27 cellular contexts compared by ENCODE assay signal in genomic region chr15:64874131-64874530, GRCh38. TPM values are rescaled to one million over a fixed set of nuclear protein-coding genes. Genes with fewer than 3 reads are reported as not detected.
DNase-seq lines count a peak whose midpoint lies in the region; ATAC-seq and TF ChIP-seq lines count a peak whose summit lies in the region.
"Had no signal": no experiment of that assay in that cellular context is flagged by ENCODE, and none has a peak within 500 bp of the region (broad histone marks: within the 10 kb centered on the region; RNA-seq: fewer than 3 reads in every experiment).

No MANE protein-coding gene starts in this region.

- peaks cover 27% of the 10 kb centered on the region for H3K4me1 Mint-ChIP-seq in endodermal cell
- H3K4me1 Mint-ChIP-seq in CD8-positive, alpha-beta T cell (ENCODE audit: low read depth): peaks cover 8% of the 10 kb centered on the region

- H2AK5ac ChIP-seq in neuronal stem cell (ENCODE audit: low read depth, low read length): no peak overlapping the region

- peaks cover 0 to 89% (median 24%) of the 10 kb centered on the region in 12 donors for H3K4me1 ChIP-seq in heart left ventricle
- H3K4me1 ChIP-seq in endodermal cell (ENCODE audit: control insufficient read depth, insufficient read depth, low read length): peaks cover 7% of the 10 kb centered on the region
- H3K4me1 ChIP-seq in neuronal stem cell (ENCODE audit: control insufficient read depth in 2 of 2, insufficient read depth in 1 of 2, low read depth in 1 of 2, low read length in 2 of 2): peaks cover 0 to 14% of the 10 kb centered on the region in 2 donors
- H3K4me1 ChIP-seq in upper lobe of left lung: peaks cover 33 to 45% (median 37%) of the 10 kb centered on the region in 4 donors
- no peaks in the 10 kb centered on the region for H3K4me1 ChIP-seq in CD8-positive, alpha-beta T cell (ENCODE audit: insufficient read depth, low read length)

- no peak overlapping the region for H3K23ac ChIP-seq in neuronal stem cell (ENCODE audit: low read depth, low read length, poor library complexity)

- no peak overlapping the region for H3K4me2 ChIP-seq in neuronal stem cell (ENCODE audit: insufficient read depth, low read length, poor library complexity, severe bottlenecking)

- TF ChIP-seq CTCF in heart left ventricle (IDR thresholded peaks at IDR 0.05) (no peak), endodermal cell (conservative IDR thresholded peaks at IDR 0.05) (no peak), upper lobe of left lung (IDR thresholded peaks at IDR 0.05) (no peak)
- TF ChIP-seq CTCF in CD8-positive, alpha-beta T cell (IDR thresholded peaks at IDR 0.05): no peak

- H2BK15ac ChIP-seq in neuronal stem cell (ENCODE audit: low read length): no peak overlapping the region

- no peak for TF ChIP-seq POLR2A in heart left ventricle (IDR thresholded peaks at IDR 0.05)
- no peak for TF ChIP-seq POLR2A in upper lobe of left lung (IDR thresholded peaks at IDR 0.05)

- H3K9ac ChIP-seq in endodermal cell (ENCODE audit: extremely low read depth, low read length, poor library complexity, severe bottlenecking) (no peak overlapping the region), neuronal stem cell (ENCODE audit: low read depth, low read length, poor library complexity) (no peak overlapping the region)

- no peak overlapping the region for H2BK12ac ChIP-seq in neuronal stem cell (ENCODE audit: low read length)

- DNase-seq in Right ventricle myocardium superior: peak; percentile 8
- DNase-seq in heart left ventricle: no peak
- no peak for DNase-seq in endodermal cell
- DNase-seq in neuronal stem cell (ENCODE audit: low spot score): no peak
- DNase-seq in upper lobe of left lung: no peak
- no peak for DNase-seq in CD8-positive, alpha-beta T cell
- DNase-seq: activated CD4-positive, alpha-beta memory T cell treated with anti-CD3 and anti-CD28 coated beads, Interleukin-2, amount 10 ng/mL, durations not matched to agents 7 days and 5 days; activated effector memory CD4-positive, alpha-beta T cell treated with Interleukin-2 at 50 U/mL for 16 hours; CD4-positive, alpha-beta memory T cell; DMS 273 treated with DMSO at 0.1 percent for 48 hours; GOT3; kidney glomerular epithelial cell; lower lobe of right lung; mucosa of descending colon; NCI-H1092; NCI-H2029; right lobe of liver; stimulated activated CD4-positive, alpha-beta T cell treated with anti-CD3 and anti-CD28 coated beads, Interleukin-4, amount 100 ng/mL, for 24 hours; stimulated activated naive CD4-positive, alpha-beta T cell; T-cell; testis had no signal

- H4K8ac ChIP-seq in neuronal stem cell (ENCODE audit: low read depth, low read length): no peak overlapping the region

- H3K27me3 Mint-ChIP-seq in endodermal cell (ENCODE audit: insufficient read depth): no peaks in the 10 kb centered on the region
- H3K27me3 Mint-ChIP-seq in CD8-positive, alpha-beta T cell (ENCODE audit: low read depth): no peaks in the 10 kb centered on the region
- H3K27me3 Mint-ChIP-seq: activated CD4-positive, alpha-beta memory T cell treated with anti-CD3 and anti-CD28 coated beads, Interleukin-2, amount 10 ng/mL, durations not matched to agents 7 days and 5 days; CD4-positive, alpha-beta memory T cell; central memory CD8-positive, alpha-beta T cell; T-cell had no signal

- H3K36me3 Mint-ChIP-seq in endodermal cell (ENCODE audit: low read depth): no peaks in the 10 kb centered on the region
- no peaks in the 10 kb centered on the region for H3K36me3 Mint-ChIP-seq in CD8-positive, alpha-beta T cell

- H2BK5ac ChIP-seq in neuronal stem cell (ENCODE audit: low read length): no peak overlapping the region

- H3K4me3 ChIP-seq in heart left ventricle (no peak overlapping the region), endodermal cell (ENCODE audit: low read length) (no peak overlapping the region), neuronal stem cell (ENCODE audit: low read length in 2 of 2) (no peak overlapping the region), upper lobe of left lung (no peak overlapping the region)
- no peak overlapping the region for H3K4me3 ChIP-seq in CD8-positive, alpha-beta T cell (ENCODE audit: low read depth, low read length)
- H3K4me3 ChIP-seq: lower lobe of right lung, mucosa of descending colon, right lobe of liver, SJSA1, testis had no signal

- H3K18ac ChIP-seq in neuronal stem cell (ENCODE audit: low read length): peak overlapping the region; percentile 73

- no peak overlapping the region for H2AFZ ChIP-seq in neuronal stem cell (ENCODE audit: low read length)

- no peak overlapping the region for H3K4me3 Mint-ChIP-seq in endodermal cell
- H3K4me3 Mint-ChIP-seq in CD8-positive, alpha-beta T cell: no peak overlapping the region
- H3K4me3 Mint-ChIP-seq: activated CD4-positive, alpha-beta memory T cell treated with anti-CD3 and anti-CD28 coated beads, Interleukin-2, amount 10 ng/mL, durations not matched to agents 7 days and 5 days; CD4-positive, alpha-beta memory T cell; central memory CD8-positive, alpha-beta T cell; neural crest cell; T-cell had no signal

- no peak overlapping the region for H3K14ac ChIP-seq in neuronal stem cell (ENCODE audit: low read length)

- H3K9me3 Mint-ChIP-seq in endodermal cell: no peaks in the 10 kb centered on the region
- H3K9me3 Mint-ChIP-seq in CD8-positive, alpha-beta T cell: no peaks in the 10 kb centered on the region
- H3K9me3 Mint-ChIP-seq: activated CD4-positive, alpha-beta memory T cell treated with anti-CD3 and anti-CD28 coated beads, Interleukin-2, amount 10 ng/mL, durations not matched to agents 7 days and 5 days; CD4-positive, alpha-beta memory T cell; central memory CD8-positive, alpha-beta T cell; neural crest cell; T-cell had no signal

- intact Hi-C loops in Right ventricle myocardium superior (cut with DNase I): no loop called here
- intact Hi-C loops in heart left ventricle (cut with DNase I): no loop called here
- intact Hi-C loops in CD8-positive, alpha-beta T cell (cut with DNase I, micrococcal nuclease): no loop called here

- POLR2A ChIA-PET in CD8-positive, alpha-beta T cell (lab: Charles Lee): interaction anchor here (1.4 kb wide), 1 partner anchor 20 kb away, joined by 4 read pairs; no protein-coding TSS in a partner anchor

- no peaks in the 10 kb centered on the region for H3K27me3 ChIP-seq in heart left ventricle
- H3K27me3 ChIP-seq in endodermal cell (ENCODE audit: control insufficient read depth, insufficient read depth, low read length, poor library complexity, severe bottlenecking): no peaks in the 10 kb centered on the region
- no peaks in the 10 kb centered on the region for H3K27me3 ChIP-seq in neuronal stem cell (ENCODE audit: control insufficient read depth in 3 of 3, insufficient read depth in 3 of 3, low read depth in 1 of 3, low read length in 3 of 3)
- no peaks in the 10 kb centered on the region for H3K27me3 ChIP-seq in upper lobe of left lung
- no peaks in the 10 kb centered on the region for H3K27me3 ChIP-seq in CD8-positive, alpha-beta T cell (ENCODE audit: insufficient read depth, low read length)
- H3K27me3 ChIP-seq: right lobe of liver, SJSA1, testis had no signal

- WGBS in heart left ventricle, 4 donors: 63 to 81% (median 73%) methylated on average over 5 of the region's 5 CpGs
- 79 to 89% methylated on average over 4 to 5 of the region's 5 CpGs for WGBS in endodermal cell (ENCODE audit: insufficient coverage in 1 of 2, insufficient read length in 1 of 2), 2 experiments
- no CpG with 5 or more reads among the region's 5 CpGs for WGBS in neuronal stem cell (ENCODE audit: extremely low coverage in 2 of 2, insufficient read length in 2 of 2, insufficient replicate concordance in 1 of 2), 2 donors
- 82 to 87% methylated on average over 3 to 5 of the region's 5 CpGs for WGBS in upper lobe of left lung, 2 donors

- peak overlapping the region; percentile 53 for H3K27ac Mint-ChIP-seq in endodermal cell
- no peak overlapping the region for H3K27ac Mint-ChIP-seq in CD8-positive, alpha-beta T cell

- no peak for TF ChIP-seq EP300 in upper lobe of left lung (IDR thresholded peaks at IDR 0.05)

- no peaks in the 10 kb centered on the region for H3K79me1 ChIP-seq in neuronal stem cell (ENCODE audit: low read depth, low read length)

- H3K27ac ChIP-seq in heart left ventricle: peak overlapping the region in 5 of 12 donors; percentile 53 to 74 (median 74)
- no peak overlapping the region for H3K27ac ChIP-seq in endodermal cell (ENCODE audit: low read depth, low read length)
- no peak overlapping the region for H3K27ac ChIP-seq in neuronal stem cell (replicated peaks; ENCODE audit: low read length)
- peak overlapping the region in 3 of 4 donors; percentile 9 to 82 (median 78) for H3K27ac ChIP-seq in upper lobe of left lung
- no peak overlapping the region for H3K27ac ChIP-seq in CD8-positive, alpha-beta T cell (ENCODE audit: low read depth, low read length)
- H3K27ac ChIP-seq: SJSA1 had no signal

- no peak for ATAC-seq in Right ventricle myocardium superior (ENCODE audit: poor library complexity)
- ATAC-seq in heart left ventricle: no peak
- ATAC-seq in upper lobe of left lung (ENCODE audit: low FRiP score in 2 of 2): no peak
- no peak for ATAC-seq in CD8-positive, alpha-beta T cell
- no peak for ATAC-seq in HG02852 (IDR thresholded peaks at IDR 0.05; ENCODE audit: unreplicated experiment)
- no peak for ATAC-seq in GM19351 (IDR thresholded peaks at IDR 0.05; ENCODE audit: unreplicated experiment)
- ATAC-seq: activated CD4-positive, CD25-positive, alpha-beta regulatory T cell treated with anti-CD3 and anti-CD28 coated beads, Interleukin-2, amount 50 U/mL, for 24 hours; lower lobe of right lung; mucosa of descending colon; right lobe of liver; T-cell had no signal

- no peaks in the 10 kb centered on the region for H3K9me3 ChIP-seq in heart left ventricle
- H3K9me3 ChIP-seq in endodermal cell (ENCODE audit: control insufficient read depth, low read length): no peaks in the 10 kb centered on the region
- no peaks in the 10 kb centered on the region for H3K9me3 ChIP-seq in neuronal stem cell (replicated peaks in 1 of 2; ENCODE audit: control insufficient read depth in 2 of 2, insufficient read depth in 1 of 2, low read depth in 1 of 2, low read length in 2 of 2)
- no peaks in the 10 kb centered on the region for H3K9me3 ChIP-seq in upper lobe of left lung
- no peaks in the 10 kb centered on the region for H3K9me3 ChIP-seq in CD8-positive, alpha-beta T cell (ENCODE audit: low read length)
- H3K9me3 ChIP-seq: lower lobe of right lung, mucosa of descending colon, right lobe of liver, SJSA1, testis had no signal

- H3K36me3 ChIP-seq in heart left ventricle (no peaks in the 10 kb centered on the region), endodermal cell (ENCODE audit: control insufficient read depth, insufficient read depth, low read length) (no peaks in the 10 kb centered on the region), neuronal stem cell (replicated peaks in 1 of 2; ENCODE audit: control insufficient read depth in 2 of 2, insufficient read depth in 2 of 2, low read length in 2 of 2) (no peaks in the 10 kb centered on the region), upper lobe of left lung (peaks cover 0 to 5% (median 0%) of the 10 kb centered on the region in 4 donors)
- H3K36me3 ChIP-seq in CD8-positive, alpha-beta T cell (ENCODE audit: insufficient read depth, low read length): no peaks in the 10 kb centered on the region
- H3K36me3 ChIP-seq: right lobe of liver had no signal

- H2BK120ac ChIP-seq in neuronal stem cell (ENCODE audit: low read depth, low read length): no peak overlapping the region

- CTCF ChIA-PET in CD8-positive, alpha-beta T cell (lab: Charles Lee): interaction anchor here (1.0 kb wide), 1 partner anchor 10 kb away, joined by 3 read pairs; no protein-coding TSS in a partner anchor

- H4K91ac ChIP-seq in neuronal stem cell (ENCODE audit: low read depth, low read length, poor library complexity): no peak overlapping the region

- H3K4ac ChIP-seq in neuronal stem cell (ENCODE audit: low read length): no peak overlapping the region

RNA-seq across cellular contexts. Expression of gene PLEKHO2, which starts 32.4 kb away (rescaled TPM):
- total RNA-seq in Right ventricle myocardium superior (9.1 TPM), heart left ventricle (10 to 100 TPM in 3 of 9 donors, 1 to 10 TPM in 6; 7.0 to 50.8 (median 9.2) TPM), endodermal cell (10 to 100 TPM; 10.2 to 12.9 TPM), upper lobe of left lung (10 to 100 TPM; 21.9 to 83.0 (median 51.3) TPM)
- polyA plus RNA-seq in heart left ventricle: 10 to 100 TPM in 1 of 2 donors, 1 to 10 TPM in 1; 5.3 to 13.4 TPM
- 10.9 TPM for polyA plus RNA-seq in endodermal cell (2013, experiment 1 of 2)
- polyA plus RNA-seq in endodermal cell (2013, experiment 2 of 2): 10.4 TPM
- 5.7 TPM for polyA plus RNA-seq in neuronal stem cell (2013, experiment 1 of 2)
- polyA plus RNA-seq in neuronal stem cell (2013, experiment 2 of 2): 6.0 TPM
- total RNA-seq in CD8-positive, alpha-beta T cell: 1 to 10 TPM; 7.9 to 8.2 TPM

RNA-seq across cellular contexts. Expression of gene ANKDD1A, which starts 37.6 kb away (rescaled TPM):
- total RNA-seq in Right ventricle myocardium superior: 1.4 TPM
- 1 to 10 TPM in 5 of 9 donors, under 1 TPM in 4; 0.42 to 3.4 (median 1.1) TPM for total RNA-seq in heart left ventricle
- 1 to 10 TPM in 1 of 2 donors, under 1 TPM in 1; 0.88 to 1.2 TPM for polyA plus RNA-seq in heart left ventricle
- 10 to 100 TPM; 22.5 to 30.0 TPM for total RNA-seq in endodermal cell
- 6.2 TPM for polyA plus RNA-seq in endodermal cell (2013, experiment 1 of 2)
- 8.7 TPM for polyA plus RNA-seq in endodermal cell (2013, experiment 2 of 2)
- polyA plus RNA-seq in neuronal stem cell (2013, experiment 1 of 2): 3.2 TPM
- polyA plus RNA-seq in neuronal stem cell (2013, experiment 2 of 2): 3.2 TPM
- total RNA-seq in upper lobe of left lung: 10 to 100 TPM in 2 of 6 donors, 1 to 10 TPM in 4; 4.8 to 13.1 (median 6.2) TPM
- total RNA-seq in CD8-positive, alpha-beta T cell: 1 to 10 TPM; 3.6 to 4.1 TPM

RNA-seq across cellular contexts. Expression of gene PIF1, which starts 48.7 kb away (rescaled TPM):
- total RNA-seq in Right ventricle myocardium superior: 0.35 TPM
- total RNA-seq in heart left ventricle: 1 to 10 TPM in 2 of 9 donors, under 1 TPM in 5, not detected in 2; 0.23 to 4.6 (median 0.52) TPM
- polyA plus RNA-seq in heart left ventricle: under 1 TPM; 0.40 to 0.88 TPM
- total RNA-seq in endodermal cell: 10 to 100 TPM; 60.7 to 64.6 TPM
- 46.2 TPM for polyA plus RNA-seq in endodermal cell (2013, experiment 1 of 2)
- polyA plus RNA-seq in endodermal cell (2013, experiment 2 of 2): 44.8 TPM
- polyA plus RNA-seq in neuronal stem cell (2013, experiment 1 of 2): 38.9 TPM
- 36.9 TPM for polyA plus RNA-seq in neuronal stem cell (2013, experiment 2 of 2)
- total RNA-seq in upper lobe of left lung: 1 to 10 TPM in 4 of 6 donors, under 1 TPM in 2; 0.61 to 6.2 (median 1.1) TPM
- under 1 TPM; 0.50 to 0.76 TPM for total RNA-seq in CD8-positive, alpha-beta T cell
- polyA plus RNA-seq: CD4-positive, alpha-beta memory T cell had no signal

Comparison
In these comparisons a context has a peak if more than half of its experiments do, and no peak if none do; other contexts are left out.
1. H3K27ac ChIP-seq: peak in upper lobe of left lung (3 of 4); none in endodermal cell (single experiment), neuronal stem cell (single experiment) and CD8-positive, alpha-beta T cell (single experiment).
2. RNA of gene PIF1, which starts 48.7 kb away (total RNA-seq): 60.7 to 64.6 TPM in endodermal cell; 0.61 to 6.2 TPM in upper lobe of left lung, 0.50 to 0.76 TPM in CD8-positive, alpha-beta T cell, 0.23 to 4.6 TPM in heart left ventricle and 0.35 TPM in Right ventricle myocardium superior (single experiment); every median in the first group is over 4 times any median in the second.